In genomic region chr16:85062303-85062702, GRCh38 we compare ENCODE assay signal across 19 cellular contexts. TPM values are rescaled to one million over a fixed set of nuclear protein-coding genes. Genes with fewer than 3 reads are reported as not detected.
"Had no signal": no experiment of that assay in that cellular context is flagged by ENCODE, and none has a peak within 500 bp of the region (broad histone marks: within the 10 kb centered on the region; RNA-seq: fewer than 3 reads in every experiment).

No MANE protein-coding gene starts in this region.

- ATAC-seq: activated CD4-positive, CD25-positive, alpha-beta regulatory T cell treated with anti-CD3 and anti-CD28 coated beads, Interleukin-2, amount 50 U/mL, for 24 hours; activated CD8-positive, alpha-beta T cell treated with anti-CD3 and anti-CD28 coated beads, Interleukin-2, amount 10 ng/mL, durations not matched to agents 7 days and 5 days had no signal

- DNase-seq: activated CD4-positive, alpha-beta T cell treated with anti-CD3 and anti-CD28 coated beads, Interleukin-2, amount 10 ng/mL, durations not matched to agents 7 days and 5 days; activated CD8-positive, alpha-beta T cell treated with anti-CD3 and anti-CD28 coated beads, Interleukin-2, amount 10 ng/mL, durations not matched to agents 7 days and 5 days; activated naive CD4-positive, alpha-beta T cell treated with anti-CD3 and anti-CD28 coated beads for 36 hours; activated T-cell treated with anti-CD3 and anti-CD28 coated beads, Interleukin-2, amount 50 U/mL, for 24 hours; dermis blood vessel endothelial cell; foreskin fibroblast; kidney glomerular epithelial cell; mammary epithelial cell had no signal

- H3K27me3 Mint-ChIP-seq: activated CD4-positive, alpha-beta T cell treated with anti-CD3 and anti-CD28 coated beads, Interleukin-2, amount 10 ng/mL, durations not matched to agents 7 days and 5 days; activated T-cell treated with anti-CD3 and anti-CD28 coated beads, Interleukin-2, amount 50 U/mL, for 24 hours; central memory CD8-positive, alpha-beta T cell; progenitor cell of endocrine pancreas; stimulated activated naive CD8-positive, alpha-beta T cell treated with anti-CD3 and anti-CD28 coated beads, Interleukin-15, Interleukin-2, amounts not matched to agents 100 ng/mL and 50 ng/mL, for 24 hours had no signal

- H3K4me3 Mint-ChIP-seq: activated CD4-positive, alpha-beta T cell treated with anti-CD3 and anti-CD28 coated beads, Interleukin-2, amount 10 ng/mL, durations not matched to agents 7 days and 5 days; activated CD8-positive, alpha-beta T cell treated with anti-CD3 and anti-CD28 coated beads, Interleukin-2, amount 10 ng/mL, durations not matched to agents 7 days and 5 days; activated naive CD4-positive, alpha-beta T cell treated with anti-CD3 and anti-CD28 coated beads for 36 hours; activated T-cell treated with anti-CD3 and anti-CD28 coated beads, Interleukin-2, amount 50 U/mL, for 24 hours; central memory CD8-positive, alpha-beta T cell; neural crest cell; stimulated activated naive CD8-positive, alpha-beta T cell treated with anti-CD3 and anti-CD28 coated beads, Interleukin-15, Interleukin-2, amounts not matched to agents 100 ng/mL and 50 ng/mL, for 24 hours; T-helper 1 cell treated with Interleukin-12 subunit alpha and Interleukin-12 subunit beta and Interleukin-4 antibody, amounts not matched to agents 30 μg/mL and 1 μg/mL, for 36 hours had no signal

- H3K27ac Mint-ChIP-seq: activated CD4-positive, alpha-beta T cell treated with anti-CD3 and anti-CD28 coated beads, Interleukin-2, amount 10 ng/mL, durations not matched to agents 7 days and 5 days; activated CD8-positive, alpha-beta T cell treated with anti-CD3 and anti-CD28 coated beads, Interleukin-2, amount 10 ng/mL, durations not matched to agents 7 days and 5 days; activated naive CD4-positive, alpha-beta T cell treated with anti-CD3 and anti-CD28 coated beads for 36 hours; activated T-cell treated with anti-CD3 and anti-CD28 coated beads, Interleukin-2, amount 50 U/mL, for 24 hours; immature natural killer cell; stimulated activated naive CD8-positive, alpha-beta T cell treated with anti-CD3 and anti-CD28 coated beads, Interleukin-15, Interleukin-2, amounts not matched to agents 100 ng/mL and 50 ng/mL, for 24 hours; T-helper 1 cell treated with Interleukin-12 subunit alpha and Interleukin-12 subunit beta and Interleukin-4 antibody, amounts not matched to agents 30 μg/mL and 1 μg/mL, for 36 hours had no signal

- H3K9me3 Mint-ChIP-seq: activated CD4-positive, alpha-beta T cell treated with anti-CD3 and anti-CD28 coated beads, Interleukin-2, amount 10 ng/mL, durations not matched to agents 7 days and 5 days; activated naive CD4-positive, alpha-beta T cell treated with anti-CD3 and anti-CD28 coated beads for 36 hours; activated T-cell treated with anti-CD3 and anti-CD28 coated beads, Interleukin-2, amount 50 U/mL, for 24 hours; central memory CD8-positive, alpha-beta T cell; immature natural killer cell; neural crest cell; stimulated activated naive CD8-positive, alpha-beta T cell treated with anti-CD3 and anti-CD28 coated beads, Interleukin-15, Interleukin-2, amounts not matched to agents 100 ng/mL and 50 ng/mL, for 24 hours; T-helper 1 cell treated with Interleukin-12 subunit alpha and Interleukin-12 subunit beta and Interleukin-4 antibody, amounts not matched to agents 30 μg/mL and 1 μg/mL, for 36 hours had no signal

- H3K27ac ChIP-seq: epithelial cell of prostate, left ventricle myocardium inferior, suprapubic skin had no signal

RNA-seq across cellular contexts. Expression of gene CIBAR2, which starts 50.0 kb away (rescaled TPM):
- total RNA-seq: activated CD4-positive, alpha-beta T cell treated with anti-CD3 and anti-CD28 coated beads, Interleukin-2, amount 10 ng/mL, durations not matched to agents 7 days and 5 days; activated CD8-positive, alpha-beta T cell treated with anti-CD3 and anti-CD28 coated beads, Interleukin-2, amount 10 ng/mL, durations not matched to agents 7 days and 5 days; activated naive CD4-positive, alpha-beta T cell treated with anti-CD3 and anti-CD28 coated beads for 36 hours; dermis blood vessel endothelial cell; left ventricle myocardium inferior; mammary epithelial cell; mononuclear cell; neural crest cell; suprapubic skin had no signal
